16 cellular contexts compared by ENCODE assay signal in genomic region chr7:103934508-103934907, GRCh38. TPM values are rescaled to one million over a fixed set of nuclear protein-coding genes. Genes with fewer than 3 reads are reported as not detected.
"Had no signal": no experiment of that assay in that cellular context is flagged by ENCODE, and none has a peak within 500 bp of the region (broad histone marks: within the 10 kb centered on the region; RNA-seq: fewer than 3 reads in every experiment).

No MANE protein-coding gene starts in this region.

- H3K36me3 ChIP-seq: ascending aorta, breast epithelium, heart left ventricle, transverse colon had no signal

- H3K4me3 ChIP-seq: ascending aorta, breast epithelium, heart left ventricle, skin epidermis, transverse colon had no signal

- H3K4me1 ChIP-seq: ascending aorta, breast epithelium, heart left ventricle, transverse colon had no signal

- H3K27ac ChIP-seq: ascending aorta, breast epithelium, heart left ventricle, skin epidermis, transverse colon had no signal

- H3K9me3 ChIP-seq: ascending aorta, breast epithelium, heart left ventricle, transverse colon had no signal

- DNase-seq: activated CD4-positive, alpha-beta T cell treated with anti-CD3 and anti-CD28 coated beads for 1 hour; activated CD4-positive, alpha-beta T cell treated with anti-CD3 and anti-CD28 coated beads, Interleukin-2, amount 50 U/mL, for 4 hours; activated naive CD4-positive, alpha-beta T cell treated with anti-CD3 and anti-CD28 coated beads for 36 hours; endodermal cell; heart left ventricle; mesendoderm; natural killer cell; posterior cingulate gyrus; stimulated activated CD4-positive, alpha-beta T cell treated with anti-CD3 and anti-CD28 coated beads, Interleukin-15, amount 100 ng/mL, for 24 hours; stimulated activated CD4-positive, alpha-beta T cell treated with anti-CD3 and anti-CD28 coated beads, Interleukin-4, amount 100 ng/mL, for 1 hour; stimulated activated naive CD4-positive, alpha-beta T cell treated with Interleukin-2 at 50 U/mL for 16 hours; transverse colon had no signal

- H3K27me3 ChIP-seq: ascending aorta, heart left ventricle, transverse colon had no signal

- ATAC-seq: heart left ventricle, natural killer cell had no signal

RNA-seq across cellular contexts. Expression of gene RELN, which starts 55.0 kb away (rescaled TPM):
- total RNA-seq: activated naive CD4-positive, alpha-beta T cell treated with anti-CD3 and anti-CD28 coated beads for 36 hours; activated T-helper 2 cell treated with anti-CD3 and anti-CD28 coated beads, Interferon-gamma antibody, Interleukin-2, Interleukin-4, amounts not matched to agents 10 μg/mL and 5 μg/mL and 100 μg/mL, durations not matched to agents 14 hours and 24 hours and 36 hours; natural killer cell had no signal
